1 cellular context compared by ENCODE assay signal in genomic region chr4:108172780-108173598, GRCh38.
TF ChIP-seq lines count a peak whose summit lies in the region.

No MANE protein-coding gene starts in this region.

TF ChIP-seq in K562, 482 proteins besides CTCF, POLR2A, EP300 and RAD21 (continued from another document and continues in another):
- TF ChIP-seq HOXB6 (CRISPR knock-in tag; IDR thresholded peaks at IDR 0.05; ENCODE audit: borderline replicate concordance) (no peak), C11orf30 (IDR thresholded peaks at IDR 0.05; ENCODE audit: low read depth) (no peak), NCOA1 (IDR thresholded peaks at IDR 0.05; ENCODE audit: low read depth) (no peak), CEBPZ (IDR thresholded peaks at IDR 0.05; ENCODE audit: borderline replicate concordance, low read depth, low read length) (no peak), NKRF (IDR thresholded peaks at IDR 0.05; ENCODE audit: borderline replicate concordance) (no peak), MEIS2 (IDR thresholded peaks at IDR 0.05; ENCODE audit: partially characterized antibody) (peak; percentile 64), CREB5 (CRISPR knock-in tag; IDR thresholded peaks at IDR 0.05) (no peak), ZNF124 (CRISPR knock-in tag; IDR thresholded peaks at IDR 0.05) (no peak), SRF (CRISPR knock-in tag; IDR thresholded peaks at IDR 0.05) (peak; percentile 66 to 94; a peak in 2 of 4 replicates), PCBP1 (IDR thresholded peaks at IDR 0.05; ENCODE audit: low read depth, low read length, poor library complexity, severe bottlenecking) (peak; percentile 54), MTF1 (CRISPR knock-in tag; IDR thresholded peaks at IDR 0.05; ENCODE audit: borderline replicate concordance) (no peak), KLF13 (tag; IDR thresholded peaks at IDR 0.05; ENCODE audit: borderline replicate concordance, low read depth) (0 out of 2 replicates have a peak, but pooled peaks have one; percentile 8), ZNF143 (CRISPR knock-in tag; IDR thresholded peaks at IDR 0.05) (no peak), POLR2AphosphoS5 (IDR thresholded peaks at IDR 0.05; ENCODE audit: control insufficient read depth, insufficient read depth, low read depth, low read length) (peak; percentile 50; the same call in 1 of the 2 replicates), SMAD2 (IDR thresholded peaks at IDR 0.05; ENCODE audit: low read depth, low read length) (no peak), ZNF318 (IDR thresholded peaks at IDR 0.05; ENCODE audit: borderline replicate concordance in 1 of 2, low read depth in 1 of 2) (no peak), POLR2AphosphoS2 (IDR thresholded peaks at IDR 0.05; ENCODE audit: low read length) (no peak), TCFL5 (CRISPR knock-in tag; conservative IDR thresholded peaks at IDR 0.05) (no peak), RBM39 (optimal IDR thresholded peaks at IDR 0.05; ENCODE audit: low read depth, low read length) (no peak), ZNF644 (tag; IDR thresholded peaks at IDR 0.05; ENCODE audit: low read depth) (no peak), ZNF764 (CRISPR knock-in tag; IDR thresholded peaks at IDR 0.05; ENCODE audit: low read depth) (no peak), TCF7L2 (IDR thresholded peaks at IDR 0.05; ENCODE audit: low read depth, low read length) (peak; percentile 96), MCM2 (IDR thresholded peaks at IDR 0.05; ENCODE audit: low read depth) (no peak), CREB1 (IDR thresholded peaks at IDR 0.05) (0 out of 2 replicates have a peak, but pooled peaks have one; percentile 29), CREB1 (CRISPR knock-in tag; IDR thresholded peaks at IDR 0.05) (no peak), CBX8 (IDR thresholded peaks at IDR 0.05; ENCODE audit: borderline replicate concordance, extremely low read depth, low read depth, low read length, poor library complexity, severe bottlenecking) (no peak), TAF7 (tag; IDR thresholded peaks at IDR 0.05) (no peak), VEZF1 (CRISPR knock-in tag; IDR thresholded peaks at IDR 0.05) (no peak), CXXC5 (CRISPR knock-in tag; IDR thresholded peaks at IDR 0.05) (peak; percentile 91), KLF6 (CRISPR knock-in tag; IDR thresholded peaks at IDR 0.05; ENCODE audit: borderline replicate concordance) (no peak), FOXK2 (conservative IDR thresholded peaks at IDR 0.05 in 1 of 2, IDR thresholded peaks at IDR 0.05 in 1 of 2; ENCODE audit: low read depth in 2 of 2) (no peak), CREBBP (IDR thresholded peaks at IDR 0.05; ENCODE audit: low read depth, low read length) (no peak), ZNF134 (CRISPR knock-in tag; conservative IDR thresholded peaks at IDR 0.05) (no peak), ZNF280B (CRISPR knock-in tag; IDR thresholded peaks at IDR 0.05) (no peak), TSC22D4 (tag; IDR thresholded peaks at IDR 0.05) (no peak), ZNF324 (CRISPR knock-in tag; IDR thresholded peaks at IDR 0.05) (no peak), TFE3 (CRISPR knock-in tag; IDR thresholded peaks at IDR 0.05) (no peak), ATF7 (IDR thresholded peaks at IDR 0.05) (peak; percentile 54), MAX (CRISPR knock-in tag; IDR thresholded peaks at IDR 0.05) (peak; percentile 42; the same call in 1 of the 2 replicates), GMEB1 (CRISPR knock-in tag; IDR thresholded peaks at IDR 0.05) (no peak)
